ENCODE assay signal across 11 cellular contexts in genomic region chr6:88220493-88220892, GRCh38. TPM values are rescaled to one million over a fixed set of nuclear protein-coding genes. Genes with fewer than 3 reads are reported as not detected.
DNase-seq lines count a peak whose midpoint lies in the region; ATAC-seq, FAIRE-seq and TF ChIP-seq lines count a peak whose summit lies in the region.
"Had no signal": no experiment of that assay in that cellular context is flagged by ENCODE, and none has a peak within 500 bp of the region (broad histone marks: within the 10 kb centered on the region; RNA-seq: fewer than 3 reads in every experiment).

No MANE protein-coding gene starts in this region.

- FAIRE-seq in K562 (lab: Jason Lieb, UNC) = no peak

- no peaks in the 10 kb centered on the region for H3K9me1 ChIP-seq in K562 (ENCODE audit: control insufficient read depth, insufficient read depth, low read length)

- CTCF ChIA-PET in SK-N-SH (lab: Yijun Ruan, JAX) (interaction anchor here (1.0 kb wide), 1 partner anchor 288 kb away, joined by 3 read pairs; no protein-coding TSS in a partner anchor), K562 (lab: Yijun Ruan, JAX; ENCODE audit: low intra/inter-chr PET ratio) (no interaction called here)

- H3K4me2 ChIP-seq in SK-N-SH (no peak overlapping the region), K562 (ENCODE audit: insufficient read depth, low read length) (no peak overlapping the region)

- H3K4me1 ChIP-seq in SK-N-SH (ENCODE audit: control insufficient read depth in 1 of 2, insufficient read depth in 2 of 2, low read depth in 1 of 2, low read length in 1 of 2) (no peaks in the 10 kb centered on the region), K562 (replicated peaks in 1 of 2; ENCODE audit: control insufficient read depth in 2 of 2, insufficient read depth in 2 of 2, low read length in 2 of 2) (no peaks in the 10 kb centered on the region)

- no peak overlapping the region for H3K4me3 Mint-ChIP-seq in nephron progenitor cell
- H3K4me3 Mint-ChIP-seq: B cell; stimulated activated naive CD8-positive, alpha-beta T cell treated with anti-CD3 and anti-CD28 coated beads, Interleukin-15, amount 100 ng/mL, for 72 hours had no signal

- no peaks in the 10 kb centered on the region for H3K9me3 Mint-ChIP-seq in nephron progenitor cell
- H3K9me3 Mint-ChIP-seq: stimulated activated naive CD8-positive, alpha-beta T cell treated with anti-CD3 and anti-CD28 coated beads, Interleukin-15, amount 100 ng/mL, for 72 hours had no signal

- H3K9me2 ChIP-seq in SK-N-SH = no peaks in the 10 kb centered on the region

- H3K36me3 ChIP-seq in SK-N-SH (replicated peaks in 1 of 2; ENCODE audit: control insufficient read depth in 1 of 2, insufficient read depth in 2 of 2, low read length in 1 of 2) (no peaks in the 10 kb centered on the region), K562 (ENCODE audit: control insufficient read depth, insufficient read depth, low read length) (no peaks in the 10 kb centered on the region), WERI-Rb-1 (no peaks in the 10 kb centered on the region)

- no peaks in the 10 kb centered on the region for H3K36me3 Mint-ChIP-seq in nephron progenitor cell (ENCODE audit: low read depth)

- H3K27me3 ChIP-seq in SK-N-SH (ENCODE audit: insufficient read depth) = no peaks in the 10 kb centered on the region
- no peaks in the 10 kb centered on the region for H3K27me3 ChIP-seq in K562 (ENCODE audit: control insufficient read depth in 2 of 2, insufficient read depth in 2 of 2, low read length in 2 of 2)
- H3K27me3 ChIP-seq in WERI-Rb-1 (ENCODE audit: insufficient read depth, low read depth, severe bottlenecking) = no peaks in the 10 kb centered on the region

- no peak overlapping the region for H2AFZ ChIP-seq in SK-N-SH (ENCODE audit: low read depth)
- H2AFZ ChIP-seq in K562 (ENCODE audit: low read depth, low read length) = no peak overlapping the region

- H3K4me1 Mint-ChIP-seq in nephron progenitor cell = no peaks in the 10 kb centered on the region
- H3K4me1 Mint-ChIP-seq: B cell; stimulated activated naive CD8-positive, alpha-beta T cell treated with anti-CD3 and anti-CD28 coated beads, Interleukin-15, amount 100 ng/mL, for 72 hours had no signal

- H3K9me3 ChIP-seq in SK-N-SH (no peaks in the 10 kb centered on the region), K562 (replicated peaks; ENCODE audit: control insufficient read depth, insufficient read depth, low read depth, low read length) (no peaks in the 10 kb centered on the region), WERI-Rb-1 (ENCODE audit: severe bottlenecking) (no peaks in the 10 kb centered on the region)

- TF ChIP-seq CTCF in SK-N-SH (IDR thresholded peaks at IDR 0.05) (no peak), K562 (IDR thresholded peaks at IDR 0.05 in 2 of 3, conservative IDR thresholded peaks at IDR 0.05 in 1 of 3; ENCODE audit: insufficient read depth in 2 of 3, low read depth in 1 of 3, low read length in 3 of 3) (no peak), nephron progenitor cell (IDR thresholded peaks at IDR 0.05) (no peak), WERI-Rb-1 (IDR thresholded peaks at IDR 0.05; ENCODE audit: low read depth, low read length) (no peak)

- ATAC-seq in SK-N-SH treated with all-trans-retinoic acid at 6 μM for 48 hours (no peak), K562 (no peak), esophagus mucosa (no peak)
- ATAC-seq: stimulated activated naive CD8-positive, alpha-beta T cell treated with anti-CD3 and anti-CD28 coated beads, Interleukin-15, amount 100 ng/mL, for 72 hours had no signal

- TF ChIP-seq EP300 in SK-N-SH (IDR thresholded peaks at IDR 0.05; ENCODE audit: borderline replicate concordance in 1 of 2, low read depth in 1 of 2, low read length in 1 of 2) = no peak
- no peak for TF ChIP-seq EP300 in K562 (IDR thresholded peaks at IDR 0.05; ENCODE audit: low read length)

- WGBS in SK-N-SH (ENCODE audit: low lambda C conversion rate) = 45% methylated on average over 2 of the region's 2 CpGs
- 10% methylated on average over 2 of the region's 2 CpGs for WGBS in K562 (ENCODE audit: insufficient coverage, low coverage, missing lambda C conversion rate)

- no peaks in the 10 kb centered on the region for H3K79me2 ChIP-seq in SK-N-SH (ENCODE audit: insufficient read depth)
- no peaks in the 10 kb centered on the region for H3K79me2 ChIP-seq in K562 (ENCODE audit: control insufficient read depth, insufficient read depth, low read length)

- H3K27ac ChIP-seq in SK-N-SH (ENCODE audit: low read depth in 2 of 2, low read length in 1 of 2) (no peak overlapping the region), K562 (ENCODE audit: extremely low read depth, low read depth, low read length) (no peak overlapping the region), WERI-Rb-1 (no peak overlapping the region)

- TF ChIP-seq POLR2A in K562 (conservative IDR thresholded peaks at IDR 0.05) = no peak

- intact Hi-C loops in K562 (cut with micrococcal nuclease) = no loop called here

- no TSS peak for BruUV-seq in K562 (replicated peaks; lab: Mats Ljungman, UMichigan)

- no peaks in the 10 kb centered on the region for H3K27me3 Mint-ChIP-seq in nephron progenitor cell (ENCODE audit: low read depth, poor library complexity)
- H3K27me3 Mint-ChIP-seq: stimulated activated naive CD8-positive, alpha-beta T cell treated with anti-CD3 and anti-CD28 coated beads, Interleukin-15, amount 100 ng/mL, for 72 hours had no signal

- DNase-seq in SK-N-SH = no peak
- peak; percentile 7 for DNase-seq in NCI-H460 (ENCODE audit: extremely low read depth, low read depth)
- peak; percentile 8 to 37 (median 12) for DNase-seq in K562 (ENCODE audit: extremely low read depth in 1 of 4, low spot score in 3 of 4)
- DNase-seq in nephron progenitor cell = peak; percentile 59
- no peak for DNase-seq in middle frontal gyrus (ENCODE audit: extremely low spot score, low spot score)
- DNase-seq in WERI-Rb-1 = no peak
- DNase-seq: activated CD4-positive, CD25-positive, alpha-beta regulatory T cell; stimulated activated naive CD8-positive, alpha-beta T cell treated with anti-CD3 and anti-CD28 coated beads, Interleukin-15, amount 100 ng/mL, for 72 hours had no signal

- H3K9ac ChIP-seq in SK-N-SH (no peak overlapping the region), K562 (ENCODE audit: insufficient read depth in 1 of 2, low read depth in 2 of 2, low read length in 2 of 2) (no peak overlapping the region)

- no peaks in the 10 kb centered on the region for H4K20me1 ChIP-seq in SK-N-SH (ENCODE audit: insufficient read depth)
- no peaks in the 10 kb centered on the region for H4K20me1 ChIP-seq in K562 (replicated peaks; ENCODE audit: control insufficient read depth, insufficient read depth, low read length)

- H3K27ac Mint-ChIP-seq in nephron progenitor cell = no peak overlapping the region
- H3K27ac Mint-ChIP-seq: B cell; stimulated activated naive CD8-positive, alpha-beta T cell treated with anti-CD3 and anti-CD28 coated beads, Interleukin-15, amount 100 ng/mL, for 72 hours had no signal

- in situ Hi-C loops in K562 (cut with MboI) = no loop called here

- TF ChIP-seq RAD21 in SK-N-SH (IDR thresholded peaks at IDR 0.05; ENCODE audit: low read length) = no peak
- TF ChIP-seq RAD21 in K562 (CRISPR knock-in tag; conservative IDR thresholded peaks at IDR 0.05 in 1 of 2, IDR thresholded peaks at IDR 0.05 in 1 of 2) = no peak

- no peaks in the 10 kb centered on the region for H3F3A ChIP-seq in SK-N-SH (replicated peaks; ENCODE audit: insufficient read depth)

- H3K4me3 ChIP-seq in SK-N-SH (ENCODE audit: low read depth in 2 of 2, low read length in 1 of 2) (no peak overlapping the region), K562 (no peak overlapping the region), WERI-Rb-1 (ENCODE audit: low read depth, low read length) (no peak overlapping the region)

- POLR2A ChIA-PET in SK-N-SH (lab: Yijun Ruan, JAX) (no interaction called here), K562 (lab: Yijun Ruan, JAX) (interaction anchor here (1.0 kb wide), 1 partner anchor 13 kb away, joined by 3 read pairs; no protein-coding TSS in a partner anchor)

TF ChIP-seq in SK-N-SH, 30 proteins besides CTCF, POLR2A, EP300 and RAD21 (continues in another document):
- no peak for TF ChIP-seq TEAD4 (IDR thresholded peaks at IDR 0.05; ENCODE audit: borderline replicate concordance, insufficient read depth)

TF ChIP-seq in SK-N-SH treated with all-trans-retinoic acid at 6 μM for 48 hours, 23 proteins besides CTCF, POLR2A, EP300 and RAD21 (continues in another document):
- TF ChIP-seq CSDC2 (CRISPR knock-in tag; IDR thresholded peaks at IDR 0.05) (no peak), GLIS3 (CRISPR knock-in tag; IDR thresholded peaks at IDR 0.05) (no peak), ZC3H10 (CRISPR knock-in tag; IDR thresholded peaks at IDR 0.05) (no peak)

TF ChIP-seq in K562, 482 proteins besides CTCF, POLR2A, EP300 and RAD21 (continues in another document):
- TF ChIP-seq MIER1 (IDR thresholded peaks at IDR 0.05; ENCODE audit: low read depth) = peak; percentile 93

RNA-seq across cellular contexts. Expression of gene CNR1, which starts 54.3 kb away (rescaled TPM):
- polyA plus RNA-seq in SK-N-SH (2012; rRNA removed) (not detected in 2 replicates), K562 (2011; rRNA removed) (0.31 TPM in 1 of 2 replicates, not detected in the other), K562 (2014; fragmentation: Illumina TruSeq; extraction: Trizol) (0.87 and 1.3 TPM in 2 replicates), K562 (2014; fragmentation: Nextera tagmentation; extraction: Ambion mirVana) (under 1 TPM; 0.50 to 0.56 TPM), K562 (2014; rRNA removed) (0.43 and 0.94 TPM in 2 replicates)
- not detected in 2 replicates for polyA plus RNA-seq in SK-N-SH (2012; cell fraction: cytosol; rRNA removed)
- not detected in 2 replicates for polyA plus RNA-seq in SK-N-SH (2012; cell fraction: nucleus; rRNA removed)
- total RNA-seq in NCI-H460 (2014; rRNA removed; shearing (Covaris generic)) = not detected in 2 replicates
- not detected in 2 replicates for polyA plus RNA-seq in NCI-H460 (2014; cell fraction: nucleus; rRNA removed)
- 0.44 and 1.4 TPM in 2 replicates for total RNA-seq in K562 (2011; cell fraction: chromatin; rRNA removed; ENCODE audit: low replicate concordance)
- total RNA-seq in K562 (2011; cell fraction: nucleolus; rRNA removed) = 0.17 and 0.53 TPM in 2 replicates
- total RNA-seq in K562 (2011; cell fraction: nucleoplasm; rRNA removed) = 0.44 and 0.53 TPM in 2 replicates
- total RNA-seq in K562 (2014; rRNA removed) (0.94 and 1.1 TPM in 2 replicates), K562 (2014; rRNA removed; fragmentation: Illumina TruSeq; extraction: Trizol) (1.4 and 1.5 TPM in 2 replicates), K562 (2015; rRNA removed; fragmentation: Illumina TruSeq; extraction: Trizol) (1.7 and 1.9 TPM in 2 replicates), K562 (2021) (1.5 and 1.9 TPM in 2 replicates), esophagus mucosa (0.72 TPM)
- 0.07 and 0.24 TPM in 2 replicates for polyA plus RNA-seq in K562 (2011; cell fraction: cytosol; rRNA removed)
- polyA plus RNA-seq in K562 (2011; cell fraction: nucleus; rRNA removed) = 0.43 and 1.8 TPM in 2 replicates
- polyA plus RNA-seq in K562 (2012) = 0.90 and 1.3 TPM in 2 replicates
- polyA minus RNA-seq in K562 (2011; rRNA and poly(A)+ RNA removed) = 0.18 and 1.4 TPM in 2 replicates
- 0.64 TPM in 1 of 2 replicates, not detected in the other for polyA minus RNA-seq in K562 (2011; cell fraction: cytosol; rRNA and poly(A)+ RNA removed)
- 0.13 and 1.2 TPM in 2 replicates for polyA minus RNA-seq in K562 (2011; cell fraction: nucleus; rRNA and poly(A)+ RNA removed)

Comparison
In these comparisons a context has a peak if more than half of its experiments do, and no peak if none do; other contexts are left out.
1. DNase-seq: peak in NCI-H460 (single experiment), K562 (4 of 4) and nephron progenitor cell (single experiment); none in SK-N-SH (single experiment), middle frontal gyrus (single experiment) and WERI-Rb-1 (single experiment).
2. Of the 27 proteins assayed by ChIP-seq in both K562 and SK-N-SH: peak only in K562: none; only in SK-N-SH: none; in both: REST; in neither: 26.